Comparison of ENCODE assay signal across 8 cellular contexts in genomic region chr5:123036391-123037103, GRCh38. TPM values are rescaled to one million over a fixed set of nuclear protein-coding genes. Genes with fewer than 3 reads are reported as not detected.
A peak's percentile ranks its signal among the peaks of the same experiment; 100 is the strongest.
DNase-seq lines count a peak whose midpoint lies in the region; ATAC-seq and TF ChIP-seq lines count a peak whose summit lies in the region.

Gene PPIC (minus strand): TSS chr5:123036725. CDS start chr5:123036625, 100 bp downstream.

- CTCF ChIA-PET in activated CD4-positive, alpha-beta T cell treated with anti-CD3 and anti-CD28 coated beads, Interleukin-2, amount 10 ng/mL, durations not matched to agents 7 days and 5 days (lab: Charles Lee) = no interaction called here

- TF ChIP-seq CTCF in upper lobe of right lung (IDR thresholded peaks at IDR 0.05) = no peak

- no peaks in the 10 kb centered on the region for H3K9me3 Mint-ChIP-seq in activated CD4-positive, alpha-beta T cell treated with anti-CD3 and anti-CD28 coated beads, Interleukin-2, amount 10 ng/mL, durations not matched to agents 7 days and 5 days

- H3K36me3 ChIP-seq in MG63 (no peaks in the 10 kb centered on the region), mucosa of rectum (ENCODE audit: control insufficient read depth in 2 of 2, insufficient read depth in 2 of 2, low read length in 2 of 2) (no peaks in the 10 kb centered on the region), upper lobe of right lung (no peaks in the 10 kb centered on the region)

- H3K27ac ChIP-seq in mucosa of rectum (ENCODE audit: low read depth in 2 of 2, low read length in 2 of 2) = peak within 1 kb of the TSS; percentile 86 to 90
- H3K27ac ChIP-seq in upper lobe of right lung = peak within 1 kb of the TSS; percentile 87

- peaks cover 10% of the 10 kb centered on the region for H3K4me1 Mint-ChIP-seq in activated CD4-positive, alpha-beta T cell treated with anti-CD3 and anti-CD28 coated beads, Interleukin-2, amount 10 ng/mL, durations not matched to agents 7 days and 5 days

- H3K27me3 ChIP-seq in MG63 (no peaks in the 10 kb centered on the region), mucosa of rectum (ENCODE audit: control insufficient read depth in 2 of 2, insufficient read depth in 2 of 2, low read length in 2 of 2) (no peaks in the 10 kb centered on the region), upper lobe of right lung (no peaks in the 10 kb centered on the region)

- POLR2A ChIA-PET in activated CD4-positive, alpha-beta T cell treated with anti-CD3 and anti-CD28 coated beads, Interleukin-2, amount 10 ng/mL, durations not matched to agents 7 days and 5 days (lab: Charles Lee) = no interaction called here

- H3K4me3 Mint-ChIP-seq in activated CD4-positive, alpha-beta T cell treated with anti-CD3 and anti-CD28 coated beads, Interleukin-2, amount 10 ng/mL, durations not matched to agents 7 days and 5 days = peak within 1 kb of the TSS; percentile 35

- H3K9ac ChIP-seq in mucosa of rectum (ENCODE audit: low read depth in 1 of 2, low read length in 2 of 2) = peak within 1 kb of the TSS; percentile 53 to 74

- H3K27me3 Mint-ChIP-seq in activated CD4-positive, alpha-beta T cell treated with anti-CD3 and anti-CD28 coated beads, Interleukin-2, amount 10 ng/mL, durations not matched to agents 7 days and 5 days = peaks cover 61% of the 10 kb centered on the region

- ATAC-seq in GM21786 (IDR thresholded peaks at IDR 0.05; ENCODE audit: unreplicated experiment) = peak; percentile 55
- peak; percentile 95 for ATAC-seq in upper lobe of right lung

- no peak within 1 kb of the TSS for H3K27ac Mint-ChIP-seq in activated CD4-positive, alpha-beta T cell treated with anti-CD3 and anti-CD28 coated beads, Interleukin-2, amount 10 ng/mL, durations not matched to agents 7 days and 5 days

- intact Hi-C loops in upper lobe of right lung (cut with DNase I) = no loop called here

- H3K9me3 ChIP-seq in MG63 (no peaks in the 10 kb centered on the region), mucosa of rectum (ENCODE audit: control insufficient read depth in 2 of 2, low read length in 2 of 2) (no peaks in the 10 kb centered on the region), upper lobe of right lung (no peaks in the 10 kb centered on the region)

- DNase-seq in activated CD4-positive, alpha-beta T cell treated with anti-CD3 and anti-CD28 coated beads, Interleukin-2, amount 10 ng/mL, durations not matched to agents 7 days and 5 days = no peak
- no peak for DNase-seq in activated CD4-positive, alpha-beta T cell treated with anti-CD3 and anti-CD28 coated beads, Interleukin-2, amount 50 U/mL, for 4 hours
- DNase-seq in MG63 (peak; percentile 92), fibroblast of gingiva (ENCODE audit: low read depth) (peak; percentile 85), upper lobe of right lung (peak; percentile 96)
- DNase-seq in activated CD4-positive, alpha-beta T cell treated with anti-CD3 and anti-CD28 coated beads, Interleukin-2, amount 50 U/mL, for 48 hours = peak; percentile 16 to 31

- H3K36me3 Mint-ChIP-seq in activated CD4-positive, alpha-beta T cell treated with anti-CD3 and anti-CD28 coated beads, Interleukin-2, amount 10 ng/mL, durations not matched to agents 7 days and 5 days (ENCODE audit: low read depth) = no peaks in the 10 kb centered on the region

- H3K4me1 ChIP-seq in mucosa of rectum (ENCODE audit: control insufficient read depth in 2 of 2, insufficient read depth in 2 of 2, low read length in 2 of 2) (peaks cover 0 to 2% of the 10 kb centered on the region in 2 donors), upper lobe of right lung (peaks cover 5% of the 10 kb centered on the region)

- H3K4me3 ChIP-seq in MG63 = peak within 1 kb of the TSS; percentile 77
- peak within 1 kb of the TSS; percentile 83 to 85 for H3K4me3 ChIP-seq in mucosa of rectum (ENCODE audit: low read length in 2 of 2)
- H3K4me3 ChIP-seq in upper lobe of right lung = peak within 1 kb of the TSS; percentile 86

RNA-seq across cellular contexts. Expression of gene PPIC, which starts in this region (rescaled TPM):
- not detected for total RNA-seq in activated CD4-positive, alpha-beta T cell treated with anti-CD3 and anti-CD28 coated beads, Interleukin-2, amount 10 ng/mL, durations not matched to agents 7 days and 5 days
- total RNA-seq in MG63 (2014; rRNA removed; shearing (Covaris generic); ENCODE audit: low replicate concordance) = 30.6 and 38.7 TPM in 2 replicates
- 43.0 TPM for total RNA-seq in upper lobe of right lung

Comparison
In these comparisons a context has a peak if more than half of its experiments do, and no peak if none do; other contexts are left out.
1. RNA of gene PPIC (total RNA-seq): 43.0 TPM in upper lobe of right lung (single experiment) and 30.6 to 38.7 TPM in MG63; not detected in activated CD4-positive, alpha-beta T cell treated with anti-CD3 and anti-CD28 coated beads, Interleukin-2, amount 10 ng/mL, durations not matched to agents 7 days and 5 days; every median in the first group is over 10 times any median in the second.
2. DNase-seq: peak in MG63 (single experiment), activated CD4-positive, alpha-beta T cell treated with anti-CD3 and anti-CD28 coated beads, Interleukin-2, amount 50 U/mL, for 48 hours (2 of 2), fibroblast of gingiva (single experiment) and upper lobe of right lung (single experiment); none in activated CD4-positive, alpha-beta T cell treated with anti-CD3 and anti-CD28 coated beads, Interleukin-2, amount 10 ng/mL, durations not matched to agents 7 days and 5 days (single experiment) and activated CD4-positive, alpha-beta T cell treated with anti-CD3 and anti-CD28 coated beads, Interleukin-2, amount 50 U/mL, for 4 hours (0 of 2).
3. Peak in every context shown above with its lines, with median percentiles within 50 percentile points of each other: H3K4me3 ChIP-seq.